ENCODE assay signal across 12 cellular contexts in the genomic region with DNA sequence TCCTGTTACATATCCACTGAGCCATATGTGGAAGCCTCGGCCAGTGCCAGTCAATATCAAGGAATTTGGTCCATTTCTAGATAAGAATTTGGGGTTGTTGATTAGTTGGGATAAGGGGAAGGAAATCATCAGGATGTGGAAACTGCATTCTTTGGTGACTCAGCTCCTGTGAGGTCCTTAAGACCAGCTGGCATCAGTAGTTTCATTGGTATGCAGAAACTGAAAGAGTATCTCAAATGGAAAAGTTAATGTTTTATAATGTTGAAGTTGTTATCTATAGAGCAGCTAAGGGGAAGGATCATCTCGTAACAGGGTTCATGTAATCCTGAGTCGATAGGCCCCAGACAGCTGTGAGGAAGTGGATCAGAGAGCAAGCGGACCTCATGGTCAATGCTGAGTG. TPM values are rescaled to one million over a fixed set of nuclear protein-coding genes. Genes with fewer than 3 reads are reported as not detected.
A peak's percentile ranks its signal among the peaks of the same experiment; 100 is the strongest.
DNase-seq lines count a peak whose midpoint lies in the region; ATAC-seq, FAIRE-seq and TF ChIP-seq lines count a peak whose summit lies in the region.
"Had no signal": no experiment of that assay in that cellular context is flagged by ENCODE, and none has a peak within 500 bp of the region (broad histone marks: within the 10 kb centered on the region; RNA-seq: fewer than 3 reads in every experiment).

No MANE protein-coding gene starts in this region.

- no peak overlapping the region for H3K4me3 Mint-ChIP-seq in natural killer cell

- no peak for TF ChIP-seq POLR2A in IMR-90 (IDR thresholded peaks at IDR 0.05; ENCODE audit: low read depth, low read length)

- H3K14ac ChIP-seq in IMR-90 (replicated peaks; ENCODE audit: low read depth, low read length) = peak overlapping the region; percentile 16; the same call in 1 of the 2 replicates
- H3K14ac ChIP-seq in mesenchymal stem cell (ENCODE audit: low read length in 2 of 2) = no peak overlapping the region

- no peak overlapping the region for H2AK9ac ChIP-seq in IMR-90 (replicated peaks; ENCODE audit: low read depth, low read length, poor library complexity)

- H3K36me3 ChIP-seq in IMR-90 (ENCODE audit: control insufficient read depth, insufficient read depth, low read length) = no peaks in the 10 kb centered on the region
- no peaks in the 10 kb centered on the region for H3K36me3 ChIP-seq in bronchial epithelial cell (ENCODE audit: control insufficient read depth, insufficient read depth, low read length)
- no peaks in the 10 kb centered on the region for H3K36me3 ChIP-seq in mesenchymal stem cell (ENCODE audit: control insufficient read depth in 1 of 2, insufficient read depth in 2 of 2, low read depth in 1 of 2, low read length in 2 of 2)
- H3K36me3 ChIP-seq: Peyer's patch had no signal

- no peak for FAIRE-seq in bronchial epithelial cell (lab: Jason Lieb, UNC)

- no peaks in the 10 kb centered on the region for H4K20me1 ChIP-seq in IMR-90 (ENCODE audit: insufficient read depth, low read length)

- DNase-seq in AG09309 (ENCODE audit: low read depth) (peak; percentile 76), IMR-90 (peak; percentile 93), bronchial epithelial cell (ENCODE audit: low read depth) (peak; percentile 76), mesenchymal stem cell (peak; percentile 80), SKM-1 treated with dmso at 0.1 percent for 144 hours (lab: John Stamatoyannopoulos, UW; ENCODE audit: unreplicated experiment) (no peak), T-helper 1 cell (no peak), NCI-H69 (lab: John Stamatoyannopoulos, UW) (no peak), natural killer cell (no peak)
- DNase-seq: activated CD4-positive, alpha-beta T cell treated with anti-CD3 and anti-CD28 coated beads, Interleukin-2, amount 50 U/mL, for 4 hours; NCI-H1436 treated with DMSO at 0.1 percent for 48 hours; Peyer's patch had no signal

- H3K9ac ChIP-seq in IMR-90 (ENCODE audit: low read depth, low read length) (no peak overlapping the region), mesenchymal stem cell (ENCODE audit: low read length) (peak overlapping the region; percentile 70)

- no TSS peak for BruUV-seq in IMR-90 (replicated peaks; lab: Mats Ljungman, UMichigan)

- H3K4me2 ChIP-seq in IMR-90 (ENCODE audit: low read depth, low read length) (peak overlapping the region; percentile 24), mesenchymal stem cell (ENCODE audit: low read length, poor library complexity, severe bottlenecking) (peak overlapping the region; percentile 44)

- peak overlapping the region; percentile 73 for H3K4ac ChIP-seq in IMR-90 (ENCODE audit: low read depth, low read length)
- no peak overlapping the region for H3K4ac ChIP-seq in mesenchymal stem cell (ENCODE audit: low read depth in 1 of 2, low read length in 2 of 2)

- H3K79me1 ChIP-seq in IMR-90 (ENCODE audit: low read depth in 1 of 2, low read length in 2 of 2) = no peaks in the 10 kb centered on the region
- no peaks in the 10 kb centered on the region for H3K79me1 ChIP-seq in mesenchymal stem cell (replicated peaks; ENCODE audit: low read length, poor library complexity, severe bottlenecking)

- no peak for TF ChIP-seq CTCF in AG09309 (IDR thresholded peaks at IDR 0.05; ENCODE audit: control insufficient read depth, insufficient read depth, low read depth, low read length, missing control alignments)
- no peak for TF ChIP-seq CTCF in IMR-90 (conservative IDR thresholded peaks at IDR 0.05; ENCODE audit: low read depth, low read length)
- no peak for TF ChIP-seq CTCF in bronchial epithelial cell (IDR thresholded peaks at IDR 0.05; ENCODE audit: insufficient read depth, low read length, severe bottlenecking)
- TF ChIP-seq CTCF in natural killer cell (IDR thresholded peaks at IDR 0.05) = no peak

- CTCF ChIA-PET in IMR-90 (lab: Yijun Ruan, JAX) = no interaction called here

- H2AK5ac ChIP-seq in IMR-90 (ENCODE audit: low read depth, low read length) (peak overlapping the region; percentile 3; the same call in 1 of the 2 replicates), mesenchymal stem cell (ENCODE audit: low read length, severe bottlenecking) (no peak overlapping the region)

- H3K9me3 Mint-ChIP-seq in natural killer cell = no peaks in the 10 kb centered on the region

- 0 out of 2 replicates have a peak, but pooled peaks cover 8% of the 10 kb centered on the region for H3K9me1 ChIP-seq in IMR-90 (ENCODE audit: insufficient read depth, low read length)

- peaks cover 0 to 5% of the 10 kb centered on the region in 2 donors for H3K4me1 Mint-ChIP-seq in natural killer cell

- H3K27ac Mint-ChIP-seq in natural killer cell = no peak overlapping the region

- H2AFZ ChIP-seq in IMR-90 (replicated peaks; ENCODE audit: low read length, poor library complexity) (peak overlapping the region; percentile 56), mesenchymal stem cell (ENCODE audit: low read depth, low read length) (no peak overlapping the region)

- ATAC-seq in IMR-90 (ENCODE audit: low read depth) (peak; percentile 88), natural killer cell (no peak)
- ATAC-seq: esophagus mucosa had no signal

- WGBS in IMR-90 (ENCODE audit: extremely low coverage in 2 of 2, insufficient read length in 1 of 2), 2 experiments = 17% methylated on average over 1 of the region's 4 CpGs; no CpG with 5 or more reads in 1 of the 2 experiments
- 16% methylated on average over 3 of the region's 4 CpGs for WGBS in mesenchymal stem cell

- H3K23ac ChIP-seq in IMR-90 (ENCODE audit: low read depth, low read length) (peak overlapping the region; percentile 66; the same call in 1 of the 2 replicates), mesenchymal stem cell (ENCODE audit: low read length in 2 of 2) (no peak overlapping the region)

- H3K4me3 ChIP-seq in AG09309 (ENCODE audit: control insufficient read depth, low read depth, low read length) (no peak overlapping the region), IMR-90 (ENCODE audit: insufficient read depth, low read depth, low read length) (no peak overlapping the region), bronchial epithelial cell (ENCODE audit: low read depth, low read length) (no peak overlapping the region), mesenchymal stem cell (ENCODE audit: insufficient read depth in 1 of 2, low read depth in 1 of 2, low read length in 2 of 2) (peak overlapping the region in 1 of 2 experiments; percentile 6)
- H3K4me3 ChIP-seq: Peyer's patch had no signal

- dilution Hi-C loops in IMR-90 (cut with HindIII; ENCODE audit: low sequenced_read_pairs, unreplicated experiment) = no loop called here

- peak overlapping the region; percentile 63 for H3K18ac ChIP-seq in IMR-90 (ENCODE audit: low read depth, low read length)
- H3K18ac ChIP-seq in mesenchymal stem cell (ENCODE audit: low read depth in 1 of 2, low read length in 2 of 2) = no peak overlapping the region

- no peak overlapping the region for H3K56ac ChIP-seq in IMR-90 (ENCODE audit: extremely low read depth, insufficient read depth, low read length)

- H4K8ac ChIP-seq in IMR-90 (ENCODE audit: low read depth in 2 of 2, low read length in 2 of 2) = peak overlapping the region; percentile 20 to 76; a peak in 3 of 4 replicates
- no peak overlapping the region for H4K8ac ChIP-seq in mesenchymal stem cell (ENCODE audit: low read length)

- H2BK5ac ChIP-seq in IMR-90 (ENCODE audit: low read depth, low read length, poor library complexity, severe bottlenecking) (peak overlapping the region; percentile 58), mesenchymal stem cell (ENCODE audit: low read depth, low read length, poor library complexity, severe bottlenecking) (peak overlapping the region; percentile 75)

- intact Hi-C loops in IMR-90 (cut with micrococcal nuclease) = no loop called here
- intact Hi-C loops in natural killer cell (cut with micrococcal nuclease) = no loop called here

- H3K27me3 Mint-ChIP-seq in natural killer cell (ENCODE audit: low read depth in 2 of 2) = peaks cover 10 to 13% of the 10 kb centered on the region in 2 donors

- POLR2A ChIA-PET in IMR-90 (lab: Charles Lee; ENCODE audit: unreplicated experiment) = no interaction called here

- in situ Hi-C loops in IMR-90 (cut with MboI; ENCODE audit: low sequenced_read_pairs) = no loop called here

- no peaks in the 10 kb centered on the region for H3K27me3 ChIP-seq in IMR-90 (ENCODE audit: control insufficient read depth, insufficient read depth, low read length)
- no peaks in the 10 kb centered on the region for H3K27me3 ChIP-seq in bronchial epithelial cell (ENCODE audit: control insufficient read depth, insufficient read depth, low read length)
- H3K27me3 ChIP-seq in mesenchymal stem cell (ENCODE audit: control insufficient read depth in 1 of 2, insufficient read depth in 1 of 2, low read length in 2 of 2) = no peaks in the 10 kb centered on the region
- H3K27me3 ChIP-seq: Peyer's patch had no signal

- no peak overlapping the region for H2BK12ac ChIP-seq in mesenchymal stem cell (ENCODE audit: low read length in 2 of 2)

- H2BK20ac ChIP-seq in IMR-90 (ENCODE audit: low read depth, low read length) = peak overlapping the region; percentile 76

- H4K91ac ChIP-seq in IMR-90 (ENCODE audit: insufficient read depth, low read depth, low read length) = peak overlapping the region; percentile 58; the same call in 1 of the 2 replicates
- no peak overlapping the region for H4K91ac ChIP-seq in mesenchymal stem cell (ENCODE audit: low read length)

- H2BK120ac ChIP-seq in IMR-90 (ENCODE audit: low read depth, low read length) (peak overlapping the region; percentile 84), mesenchymal stem cell (ENCODE audit: low read depth, low read length) (no peak overlapping the region)

- peak overlapping the region; percentile 45; the same call in 2 of the 3 replicates for H2BK15ac ChIP-seq in IMR-90 (ENCODE audit: low read depth, low read length)
- H2BK15ac ChIP-seq in mesenchymal stem cell (ENCODE audit: low read depth, poor library complexity, severe bottlenecking) = no peak overlapping the region

- H3K36me3 Mint-ChIP-seq in natural killer cell = no peaks in the 10 kb centered on the region

- H3K9me3 ChIP-seq in IMR-90 (ENCODE audit: control insufficient read depth, insufficient read depth, low read length) (no peaks in the 10 kb centered on the region), mesenchymal stem cell (ENCODE audit: control insufficient read depth, low read length) (no peaks in the 10 kb centered on the region)
- H3K9me3 ChIP-seq: Peyer's patch had no signal

- H3K4me1 ChIP-seq in IMR-90 (ENCODE audit: control insufficient read depth, insufficient read depth, low read length) (peaks cover 8% of the 10 kb centered on the region; the same call in 1 of the 2 replicates), mesenchymal stem cell (ENCODE audit: control insufficient read depth, insufficient read depth, low read depth, low read length) (peaks cover 11% of the 10 kb centered on the region)
- H3K4me1 ChIP-seq: Peyer's patch had no signal

- H3K27ac ChIP-seq in IMR-90 (ENCODE audit: insufficient read depth, low read length) = peak overlapping the region; percentile 79
- peak overlapping the region; percentile 94 for H3K27ac ChIP-seq in mesenchymal stem cell (ENCODE audit: low read length, poor library complexity, severe bottlenecking)
- H3K27ac ChIP-seq: Peyer's patch had no signal

- TF ChIP-seq RAD21 in IMR-90 (IDR thresholded peaks at IDR 0.05; ENCODE audit: low read length) = no peak

- no peak overlapping the region; the same call in 1 of the 2 replicates for H4K5ac ChIP-seq in IMR-90 (ENCODE audit: low read depth, low read length)

RNA-seq across cellular contexts. Expression of gene PRNP, which starts 52.5 kb away (rescaled TPM):
- total RNA-seq in IMR-90 (2012; rRNA removed) = 62.8 and 63.3 TPM in 2 replicates
- 93.3 and 97.9 TPM in 2 replicates for polyA plus RNA-seq in IMR-90 (2012; rRNA removed)
- 76.6 and 206 TPM in 2 replicates for polyA plus RNA-seq in IMR-90 (2012; cell fraction: cytosol; rRNA removed)
- 59.6 and 68.5 TPM in 2 replicates for polyA plus RNA-seq in IMR-90 (2012; cell fraction: nucleus; rRNA removed; ENCODE audit: low replicate concordance)
- 764 and 840 TPM in 2 replicates for total RNA-seq in bronchial epithelial cell
- polyA plus RNA-seq in mesenchymal stem cell (2013, experiment 1 of 2) = 154 TPM
- 155 TPM for polyA plus RNA-seq in mesenchymal stem cell (2013, experiment 2 of 2)
- 100 to 1,000 TPM in 2 of 3 donors, 10 to 100 TPM in 1; 90.4 to 114 (median 109) TPM for total RNA-seq in natural killer cell

Comparison
In these comparisons a context has a peak if more than half of its experiments do, and no peak if none do; other contexts are left out.
1. DNase-seq: peak in AG09309 (single experiment), IMR-90 (single experiment), bronchial epithelial cell (single experiment) and mesenchymal stem cell (single experiment); none in SKM-1 treated with dmso at 0.1 percent for 144 hours (single experiment), T-helper 1 cell (0 of 5), NCI-H69 (single experiment) and natural killer cell (single experiment).